Comparison of ENCODE assay signal across 3 cellular contexts in genomic region chr6:39932386-39932785, GRCh38.
TF ChIP-seq lines count a peak whose summit lies in the region.

No MANE protein-coding gene starts in this region.

TF ChIP-seq in liver, 16 proteins besides CTCF, POLR2A, EP300 and RAD21:
- TF ChIP-seq EGR1 (IDR thresholded peaks at IDR 0.05; ENCODE audit: low read depth in 2 of 2) (no peak), FOXA1 (IDR thresholded peaks at IDR 0.05) (no peak), HNF4G (IDR thresholded peaks at IDR 0.05) (no peak), YY1 (IDR thresholded peaks at IDR 0.05) (no peak), RXRA (IDR thresholded peaks at IDR 0.05) (no peak), HNF4A (conservative IDR thresholded peaks at IDR 0.05) (no peak), SP1 (IDR thresholded peaks at IDR 0.05) (no peak), GABPA (IDR thresholded peaks at IDR 0.05 in 1 of 2, conservative IDR thresholded peaks at IDR 0.05 in 1 of 2) (no peak), ZBTB33 (IDR thresholded peaks at IDR 0.05) (no peak), NR2F2 (IDR thresholded peaks at IDR 0.05) (no peak), ATF3 (IDR thresholded peaks at IDR 0.05) (no peak), JUND (IDR thresholded peaks at IDR 0.05) (no peak), FOXA2 (IDR thresholded peaks at IDR 0.05) (no peak)

TF ChIP-seq in HepG2, 621 proteins besides CTCF, POLR2A, EP300 and RAD21:
- TF ChIP-seq TAF15 (IDR thresholded peaks at IDR 0.05; ENCODE audit: low read depth, low read length, poor library complexity, severe bottlenecking) (no peak), ZNF891 (CRISPR knock-in tag; IDR thresholded peaks at IDR 0.05) (no peak), TOE1 (CRISPR knock-in tag; IDR thresholded peaks at IDR 0.05) (no peak), NFRKB (IDR thresholded peaks at IDR 0.05) (no peak), SMYD3 (CRISPR knock-in tag; IDR thresholded peaks at IDR 0.05) (no peak), ZNF616 (CRISPR knock-in tag; IDR thresholded peaks at IDR 0.05; ENCODE audit: low read depth) (no peak), SIN3A (IDR thresholded peaks at IDR 0.05; ENCODE audit: borderline replicate concordance, low read depth, low read length) (no peak), ELF1 (CRISPR knock-in tag; IDR thresholded peaks at IDR 0.05) (no peak), ZBTB43 (CRISPR knock-in tag; conservative IDR thresholded peaks at IDR 0.05) (no peak), ZNF678 (CRISPR knock-in tag; IDR thresholded peaks at IDR 0.05) (no peak)
TF ChIP-seq in HepG2: peak in this region for 0.

TF ChIP-seq in H1, 55 proteins besides CTCF, POLR2A, EP300 and RAD21:
- no peak for TF ChIP-seq EZH2 (IDR thresholded peaks at IDR 0.05; ENCODE audit: low read depth, low read length, severe bottlenecking)
- no peak for TF ChIP-seq HDAC2 (IDR thresholded peaks at IDR 0.05; ENCODE audit: borderline replicate concordance in 1 of 2, low read depth in 2 of 2, low read length in 2 of 2)
- TF ChIP-seq SIRT6 (IDR thresholded peaks at IDR 0.05; ENCODE audit: low read length), result no peak
- no peak for TF ChIP-seq SAP30 (IDR thresholded peaks at IDR 0.05; ENCODE audit: insufficient read depth, insufficient replicate concordance, low read length)
- no peak for TF ChIP-seq BRCA1 (IDR thresholded peaks at IDR 0.05; ENCODE audit: low read depth, low read length)
- no peak for TF ChIP-seq SP1 (IDR thresholded peaks at IDR 0.05; ENCODE audit: low read depth, low read length)
- no peak for TF ChIP-seq CREB1 (IDR thresholded peaks at IDR 0.05)
- no peak for TF ChIP-seq RNF2 (IDR thresholded peaks at IDR 0.05; ENCODE audit: borderline replicate concordance, low read depth, low read length, missing control alignments, poor library complexity, severe bottlenecking)
- no peak for TF ChIP-seq CHD2 (IDR thresholded peaks at IDR 0.05; ENCODE audit: low read length)
- TF ChIP-seq EGR1 (IDR thresholded peaks at IDR 0.05; ENCODE audit: borderline replicate concordance, low read depth, low read length), result no peak
- TF ChIP-seq SP4 (IDR thresholded peaks at IDR 0.05; ENCODE audit: low read length), result no peak
- TF ChIP-seq BCL11A (IDR thresholded peaks at IDR 0.05; ENCODE audit: low read depth in 2 of 2, low read length in 2 of 2), result no peak
- no peak for TF ChIP-seq GTF2F1 (IDR thresholded peaks at IDR 0.05; ENCODE audit: borderline replicate concordance, low read depth, low read length)
- no peak for TF ChIP-seq KDM1A (IDR thresholded peaks at IDR 0.05; ENCODE audit: borderline replicate concordance, low read length)
- TF ChIP-seq FOSL1 (IDR thresholded peaks at IDR 0.05; ENCODE audit: insufficient read depth, low read depth, low read length), result no peak
- TF ChIP-seq SP2 (IDR thresholded peaks at IDR 0.05; ENCODE audit: low read length), result no peak
TF ChIP-seq in H1: peak in this region for 0.
